20 cellular contexts compared by ENCODE assay signal in the genomic region with DNA sequence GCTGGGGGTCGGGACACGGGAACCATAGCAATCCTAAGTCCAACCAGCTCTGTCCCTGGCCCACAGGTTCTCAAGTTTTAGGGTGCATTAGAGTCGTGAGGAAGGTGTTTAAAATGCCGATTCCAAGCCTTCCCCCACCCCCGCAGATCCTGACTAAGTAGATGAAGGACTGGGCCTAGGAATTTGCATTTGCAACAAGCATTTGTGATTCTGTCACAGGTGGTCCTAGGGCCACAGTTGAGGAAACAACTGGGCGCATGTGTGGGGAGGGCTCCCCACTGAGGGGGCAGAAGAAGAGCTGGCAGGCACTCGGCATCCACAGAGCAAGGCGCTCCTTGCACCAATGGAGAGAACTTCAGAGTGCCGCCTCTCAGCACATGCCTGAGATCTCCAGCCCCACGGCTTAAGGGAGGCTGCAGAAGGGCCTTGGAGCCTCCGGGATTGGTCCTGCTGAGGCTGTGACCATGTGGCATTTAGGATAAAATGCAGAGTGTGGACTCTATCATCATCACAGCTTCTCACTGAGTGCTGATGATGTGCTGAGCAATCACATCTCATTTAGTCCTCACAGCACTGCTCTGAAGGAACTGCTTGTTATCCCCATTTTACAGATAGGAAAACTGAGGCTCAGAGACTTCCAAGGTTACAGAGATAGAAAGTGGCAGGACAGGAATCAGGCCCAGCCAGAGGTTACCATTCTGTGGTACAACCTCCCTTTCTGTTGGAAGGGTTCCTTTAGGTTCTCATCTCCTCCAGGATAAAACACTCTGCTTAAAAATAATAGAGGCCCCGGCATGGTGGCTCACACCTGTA.
"Had no signal": no experiment of that assay in that cellular context is flagged by ENCODE, and none has a peak within 500 bp of the region (broad histone marks: within the 10 kb centered on the region; RNA-seq: fewer than 3 reads in every experiment).

No MANE protein-coding gene starts in this region.

- H2AFZ ChIP-seq: hepatocyte had no signal

- DNase-seq: activated naive CD4-positive, alpha-beta T cell treated with Interleukin-2 at 50 U/mL for 16 hours; activated naive CD8-positive, alpha-beta T cell treated with anti-CD3 and anti-CD28 coated beads, Interleukin-2, amount 10 ng/mL, durations not matched to agents 7 days and 5 days; cerebellar nuclear complex; glutamatergic neuron; left ventricle myocardium superior; pancreas; psoas muscle; stimulated activated CD4-positive, alpha-beta T cell treated with anti-CD3 and anti-CD28 coated beads, Interleukin-12 subunit alpha, Interleukin-12 subunit beta, amount 100 ng/mL, for 4 hours; stomach; SW 1271; T-helper 17 cell had no signal

- H3K79me2 ChIP-seq: hepatocyte had no signal

- H3K27ac ChIP-seq: coronary artery, esophagus muscularis mucosa, hepatocyte, neutrophil, pancreas, psoas muscle, right atrium auricular region, suprapubic skin, tibial nerve had no signal

- H3K4me1 ChIP-seq: psoas muscle, suprapubic skin had no signal

- H3K9me3 ChIP-seq: esophagus muscularis mucosa, neutrophil, pancreas, psoas muscle, right atrium auricular region, stomach, suprapubic skin, tibial nerve had no signal

- H3K9me3 Mint-ChIP-seq: activated naive CD8-positive, alpha-beta T cell treated with anti-CD3 and anti-CD28 coated beads, Interleukin-2, amount 10 ng/mL, durations not matched to agents 7 days and 5 days; natural killer cell treated with Interleukin-12 subunit alpha and Interleukin-12 subunit beta and Interleukin-15 and Interleukin-18, amount 100 ng/mL, for 72 hours had no signal

- ATAC-seq: left ventricle myocardium superior, pancreas, psoas muscle, T-helper 17 cell had no signal

- H3K27ac Mint-ChIP-seq: activated naive CD8-positive, alpha-beta T cell treated with anti-CD3 and anti-CD28 coated beads, Interleukin-2, amount 10 ng/mL, durations not matched to agents 7 days and 5 days had no signal

- H3K36me3 ChIP-seq: esophagus muscularis mucosa, neutrophil, pancreas, right atrium auricular region, suprapubic skin, tibial nerve had no signal

- H3K4me3 ChIP-seq: coronary artery, esophagus muscularis mucosa, hepatocyte, pancreas, psoas muscle, right atrium auricular region, stomach, suprapubic skin, tibial nerve had no signal

- H3K27me3 ChIP-seq: hepatocyte, neutrophil, pancreas, right atrium auricular region, stomach, suprapubic skin, tibial nerve had no signal

- FAIRE-seq: frontal cortex, pancreas had no signal

- H3K27me3 Mint-ChIP-seq: activated naive CD8-positive, alpha-beta T cell treated with anti-CD3 and anti-CD28 coated beads, Interleukin-2, amount 10 ng/mL, durations not matched to agents 7 days and 5 days; natural killer cell treated with Interleukin-12 subunit alpha and Interleukin-12 subunit beta and Interleukin-15 and Interleukin-18, amount 100 ng/mL, for 72 hours; T-helper 17 cell had no signal

- H3K4me3 Mint-ChIP-seq: activated naive CD8-positive, alpha-beta T cell treated with anti-CD3 and anti-CD28 coated beads, Interleukin-2, amount 10 ng/mL, durations not matched to agents 7 days and 5 days; natural killer cell treated with Interleukin-12 subunit alpha and Interleukin-12 subunit beta and Interleukin-15 and Interleukin-18, amount 100 ng/mL, for 72 hours; T-helper 17 cell had no signal

- H3K4me2 ChIP-seq: hepatocyte had no signal
